Comparison of ENCODE assay signal across 20 cellular contexts in the genomic region with DNA sequence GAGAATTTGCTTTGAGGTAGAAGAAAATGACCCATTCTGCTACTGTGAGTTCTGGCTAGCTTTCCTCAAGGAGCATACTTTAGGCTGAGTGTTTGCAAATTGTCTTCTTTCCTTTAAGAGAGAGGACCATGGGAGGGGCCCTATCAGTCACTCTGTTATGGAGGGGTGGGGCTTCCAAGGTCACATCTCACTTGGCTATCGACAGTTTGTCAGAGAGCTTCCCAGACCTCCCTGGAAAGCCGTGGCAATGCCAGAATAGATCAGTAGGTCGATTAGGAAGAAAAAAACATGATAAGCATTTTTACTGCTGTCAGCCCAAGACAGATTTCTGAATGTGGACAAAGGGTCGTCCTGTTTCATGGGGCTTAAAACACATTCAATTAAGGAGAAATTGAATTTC.
DNase-seq lines count a peak whose midpoint lies in the region; ATAC-seq, FAIRE-seq and TF ChIP-seq lines count a peak whose summit lies in the region.
"Had no signal": no experiment of that assay in that cellular context is flagged by ENCODE, and none has a peak within 500 bp of the region (broad histone marks: within the 10 kb centered on the region; RNA-seq: fewer than 3 reads in every experiment).

No MANE protein-coding gene starts in this region.

- H3K27me3 ChIP-seq in SK-N-SH (ENCODE audit: insufficient read depth) (no peaks in the 10 kb centered on the region), smooth muscle cell (ENCODE audit: low read depth) (no peaks in the 10 kb centered on the region)
- H3K27me3 ChIP-seq: SJCRH30 had no signal

- H3K4me1 ChIP-seq in SK-N-SH (ENCODE audit: control insufficient read depth in 1 of 2, insufficient read depth in 2 of 2, low read depth in 1 of 2, low read length in 1 of 2), result peaks cover 0 to 4% of the 10 kb centered on the region in 2 experiments; a peak in 2 of 4 replicates
- peaks cover 5% of the 10 kb centered on the region for H3K4me1 ChIP-seq in smooth muscle cell (ENCODE audit: low read depth)

- no peaks in the 10 kb centered on the region for H4K20me1 ChIP-seq in SK-N-SH (ENCODE audit: insufficient read depth)
- H4K20me1 ChIP-seq in smooth muscle cell (ENCODE audit: low read depth), result no peaks in the 10 kb centered on the region

- no peak for TF ChIP-seq RAD21 in SK-N-SH (IDR thresholded peaks at IDR 0.05; ENCODE audit: low read length)

- WGBS in SK-N-SH (ENCODE audit: low lambda C conversion rate), result 0% methylated on average over 4 of the region's 4 CpGs
- 32% methylated on average over 4 of the region's 4 CpGs for WGBS in smooth muscle cell (ENCODE audit: low lambda C conversion rate)

- in situ Hi-C loops in SK-MEL-5 (cut with HindIII; ENCODE audit: low pct_unique_long_range_greater_than_20kb, low sequenced_read_pairs), result no loop called here

- H3K36me3 ChIP-seq in SK-N-SH (replicated peaks in 1 of 2; ENCODE audit: control insufficient read depth in 1 of 2, insufficient read depth in 2 of 2, low read length in 1 of 2), result no peaks in the 10 kb centered on the region
- H3K36me3 ChIP-seq in smooth muscle cell (ENCODE audit: low read depth), result no peaks in the 10 kb centered on the region
- H3K36me3 ChIP-seq: SJCRH30 had no signal

- H2AFZ ChIP-seq in SK-N-SH (ENCODE audit: low read depth) (no peak overlapping the region), smooth muscle cell (ENCODE audit: low read depth) (peak overlapping the region; percentile 31)
- H2AFZ ChIP-seq: GM23248, PC-9 had no signal

- no peak for FAIRE-seq in RCC 7860 (lab: Jason Lieb, UNC)
- FAIRE-seq: G401.6 had no signal

- TF ChIP-seq CTCF in SK-N-SH (IDR thresholded peaks at IDR 0.05) (no peak), smooth muscle cell (IDR thresholded peaks at IDR 0.05; ENCODE audit: borderline replicate concordance, insufficient read depth, poor library complexity, severe bottlenecking) (no peak)

- CTCF ChIA-PET in SK-N-SH (lab: Yijun Ruan, JAX), result no interaction called here

- H3K79me2 ChIP-seq in SK-N-SH (ENCODE audit: insufficient read depth) (no peaks in the 10 kb centered on the region), smooth muscle cell (ENCODE audit: low read depth) (no peaks in the 10 kb centered on the region)

- no peak for ATAC-seq in SK-N-SH treated with all-trans-retinoic acid at 6 μM for 48 hours
- no peak for ATAC-seq in GM21717 (IDR thresholded peaks at IDR 0.05; ENCODE audit: unreplicated experiment)

- H3K4me2 ChIP-seq in SK-N-SH (no peak overlapping the region), smooth muscle cell (no peak overlapping the region)
- H3K4me2 ChIP-seq: PC-9 had no signal

- H3K9me3 ChIP-seq in SK-N-SH (no peaks in the 10 kb centered on the region), smooth muscle cell (replicated peaks; ENCODE audit: low read depth) (no peaks in the 10 kb centered on the region)
- H3K9me3 ChIP-seq: SJCRH30 had no signal

- H3F3A ChIP-seq in SK-N-SH (replicated peaks; ENCODE audit: insufficient read depth), result no peaks in the 10 kb centered on the region
- no peaks in the 10 kb centered on the region for H3F3A ChIP-seq in smooth muscle cell (ENCODE audit: low read depth)

- H3K9me2 ChIP-seq in SK-N-SH, result no peaks in the 10 kb centered on the region

- TF ChIP-seq EP300 in SK-N-SH (IDR thresholded peaks at IDR 0.05; ENCODE audit: borderline replicate concordance in 1 of 2, low read depth in 1 of 2, low read length in 1 of 2), result no peak

- DNase-seq in SK-N-SH (peak; percentile 13), SK-MEL-5 (ENCODE audit: low read depth, low spot score) (peak; percentile 35), iPS-NIHi11 (ENCODE audit: low spot score) (peak; percentile 19), smooth muscle cell (lab: John Stamatoyannopoulos, UW; ENCODE audit: unreplicated experiment) (no peak), hippocampal formation (lab: John Stamatoyannopoulos, UW) (no peak), RCC 7860 (ENCODE audit: low spot score) (no peak)
- DNase-seq: 8988T; CD4-positive, CD25-positive, alpha-beta regulatory T cell; DMS 273 treated with DMSO at 0.1 percent for 48 hours; DND-41; GM23248; KG1; NCI-H187 treated with DMSO at 0.1 percent for 48 hours; NCI-H2171; NCI-H446; PC-9 had no signal

- H3K9ac ChIP-seq in SK-N-SH, result no peak overlapping the region
- H3K9ac ChIP-seq in smooth muscle cell (ENCODE audit: low read depth), result no peak overlapping the region
- H3K9ac ChIP-seq: GM23248 had no signal

- H3K4me3 ChIP-seq in SK-N-SH (ENCODE audit: low read depth in 2 of 2, low read length in 1 of 2) (no peak overlapping the region), smooth muscle cell (no peak overlapping the region)
- H3K4me3 ChIP-seq: GM23248, PC-9, SJCRH30 had no signal

- H3K27ac ChIP-seq in SK-N-SH (ENCODE audit: low read depth in 2 of 2, low read length in 1 of 2), result no peak overlapping the region
- no peak overlapping the region for H3K27ac ChIP-seq in smooth muscle cell (ENCODE audit: low read depth)
- H3K27ac ChIP-seq: GM23248, PC-9, SJCRH30 had no signal

- POLR2A ChIA-PET in SK-N-SH (lab: Yijun Ruan, JAX), result no interaction called here

TF ChIP-seq in SK-N-SH, 30 proteins besides CTCF, POLR2A, EP300 and RAD21:
- TF ChIP-seq GATA2 (CRISPR knock-in tag; IDR thresholded peaks at IDR 0.05) (peak; percentile 33; the same call in 1 of the 2 replicates), SMC3 (IDR thresholded peaks at IDR 0.05; ENCODE audit: low read depth, low read length) (no peak), ELF1 (IDR thresholded peaks at IDR 0.05) (no peak), MEF2A (IDR thresholded peaks at IDR 0.05; ENCODE audit: borderline replicate concordance, low read depth) (no peak)
- TF ChIP-seq, protein P1, sequence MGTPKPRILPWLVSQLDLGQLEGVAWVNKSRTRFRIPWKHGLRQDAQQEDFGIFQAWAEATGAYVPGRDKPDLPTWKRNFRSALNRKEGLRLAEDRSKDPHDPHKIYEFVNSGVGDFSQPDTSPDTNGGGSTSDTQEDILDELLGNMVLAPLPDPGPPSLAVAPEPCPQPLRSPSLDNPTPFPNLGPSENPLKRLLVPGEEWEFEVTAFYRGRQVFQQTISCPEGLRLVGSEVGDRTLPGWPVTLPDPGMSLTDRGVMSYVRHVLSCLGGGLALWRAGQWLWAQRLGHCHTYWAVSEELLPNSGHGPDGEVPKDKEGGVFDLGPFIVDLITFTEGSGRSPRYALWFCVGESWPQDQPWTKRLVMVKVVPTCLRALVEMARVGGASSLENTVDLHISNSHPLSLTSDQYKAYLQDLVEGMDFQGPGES (IDR thresholded peaks at IDR 0.05; ENCODE audit: low read depth, low read length), result no peak

TF ChIP-seq in SK-N-SH treated with all-trans-retinoic acid at 6 μM for 48 hours, 23 proteins besides CTCF, POLR2A, EP300 and RAD21 (continues in another document):
- TF ChIP-seq, protein P2, sequence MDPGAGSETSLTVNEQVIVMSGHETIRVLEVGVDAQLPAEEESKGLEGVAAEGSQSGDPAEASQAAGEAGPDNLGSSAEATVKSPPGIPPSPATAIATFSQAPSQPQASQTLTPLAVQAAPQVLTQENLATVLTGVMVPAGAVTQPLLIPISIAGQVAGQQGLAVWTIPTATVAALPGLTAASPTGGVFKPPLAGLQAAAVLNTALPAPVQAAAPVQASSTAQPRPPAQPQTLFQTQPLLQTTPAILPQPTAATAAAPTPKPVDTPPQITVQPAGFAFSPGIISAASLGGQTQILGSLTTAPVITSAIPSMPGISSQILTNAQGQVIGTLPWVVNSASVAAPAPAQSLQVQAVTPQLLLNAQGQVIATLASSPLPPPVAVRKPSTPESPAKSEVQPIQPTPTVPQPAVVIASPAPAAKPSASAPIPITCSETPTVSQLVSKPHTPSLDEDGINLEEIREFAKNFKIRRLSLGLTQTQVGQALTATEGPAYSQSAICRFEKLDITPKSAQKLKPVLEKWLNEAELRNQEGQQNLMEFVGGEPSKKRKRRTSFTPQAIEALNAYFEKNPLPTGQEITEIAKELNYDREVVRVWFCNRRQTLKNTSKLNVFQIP (CRISPR knock-in tag; IDR thresholded peaks at IDR 0.05; ENCODE audit: borderline replicate concordance, low read depth), result no peak
- TF ChIP-seq OSR1 (CRISPR knock-in tag; IDR thresholded peaks at IDR 0.05) (no peak), RARB (CRISPR knock-in tag; IDR thresholded peaks at IDR 0.05) (no peak), ESRRG (CRISPR knock-in tag; IDR thresholded peaks at IDR 0.05) (no peak), ARNTL (CRISPR knock-in tag; IDR thresholded peaks at IDR 0.05; ENCODE audit: borderline replicate concordance, low read depth) (no peak), ZNF70 (CRISPR knock-in tag; IDR thresholded peaks at IDR 0.05) (no peak), CSDC2 (CRISPR knock-in tag; IDR thresholded peaks at IDR 0.05) (no peak)
- TF ChIP-seq, protein P3, sequence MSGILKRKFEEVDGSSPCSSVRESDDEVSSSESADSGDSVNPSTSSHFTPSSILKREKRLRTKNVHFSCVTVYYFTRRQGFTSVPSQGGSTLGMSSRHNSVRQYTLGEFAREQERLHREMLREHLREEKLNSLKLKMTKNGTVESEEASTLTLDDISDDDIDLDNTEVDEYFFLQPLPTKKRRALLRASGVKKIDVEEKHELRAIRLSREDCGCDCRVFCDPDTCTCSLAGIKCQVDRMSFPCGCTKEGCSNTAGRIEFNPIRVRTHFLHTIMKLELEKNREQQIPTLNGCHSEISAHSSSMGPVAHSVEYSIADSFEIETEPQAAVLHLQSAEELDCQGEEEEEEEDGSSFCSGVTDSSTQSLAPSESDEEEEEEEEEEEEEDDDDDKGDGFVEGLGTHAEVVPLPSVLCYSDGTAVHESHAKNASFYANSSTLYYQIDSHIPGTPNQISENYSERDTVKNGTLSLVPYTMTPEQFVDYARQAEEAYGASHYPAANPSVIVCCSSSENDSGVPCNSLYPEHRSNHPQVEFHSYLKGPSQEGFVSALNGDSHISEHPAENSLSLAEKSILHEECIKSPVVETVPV (CRISPR knock-in tag; IDR thresholded peaks at IDR 0.05), result no peak

Comparison
In these comparisons a context has a peak if more than half of its experiments do, and no peak if none do; other contexts are left out.
1. DNase-seq: peak in SK-N-SH (single experiment), SK-MEL-5 (single experiment) and iPS-NIHi11 (single experiment); none in smooth muscle cell (single experiment), hippocampal formation (0 of 2) and RCC 7860 (single experiment).